1 cellular context compared by ENCODE assay signal in genomic region chr17:67293251-67294203, GRCh38.
TF ChIP-seq lines count a peak whose summit lies in the region.

No MANE protein-coding gene starts in this region.

TF ChIP-seq in HepG2, 621 proteins besides CTCF, POLR2A, EP300 and RAD21 (continued from another document and continues in another):
- no peak for TF ChIP-seq ZBTB1 (CRISPR knock-in tag; IDR thresholded peaks at IDR 0.05; ENCODE audit: borderline replicate concordance)
- no peak for TF ChIP-seq ZBTB39 (CRISPR knock-in tag; IDR thresholded peaks at IDR 0.05)
- no peak for TF ChIP-seq RCOR2 (CRISPR knock-in tag; IDR thresholded peaks at IDR 0.05)
- no peak for TF ChIP-seq KIAA2018 (CRISPR knock-in tag; IDR thresholded peaks at IDR 0.05; ENCODE audit: borderline replicate concordance)
- TF ChIP-seq ZNF20 (CRISPR knock-in tag; IDR thresholded peaks at IDR 0.05) = no peak
- no peak for TF ChIP-seq MED8 (CRISPR knock-in tag; IDR thresholded peaks at IDR 0.05; ENCODE audit: insufficient replicate concordance)
- no peak for TF ChIP-seq NFE2L2 (IDR thresholded peaks at IDR 0.05; ENCODE audit: low read length)
- TF ChIP-seq SPEN (CRISPR knock-in tag; IDR thresholded peaks at IDR 0.05; ENCODE audit: low read depth) = no peak
- TF ChIP-seq MXD1 (CRISPR knock-in tag; IDR thresholded peaks at IDR 0.05) = no peak
- TF ChIP-seq HOXA5 (CRISPR knock-in tag; IDR thresholded peaks at IDR 0.05) = no peak
- no peak for TF ChIP-seq ZNF24 (IDR thresholded peaks at IDR 0.05)
- no peak for TF ChIP-seq MLXIP (CRISPR knock-in tag; IDR thresholded peaks at IDR 0.05; ENCODE audit: borderline replicate concordance)
- peak; percentile 69; the same call in 1 of the 2 replicates for TF ChIP-seq ZNF580 (CRISPR knock-in tag; IDR thresholded peaks at IDR 0.05; ENCODE audit: borderline replicate concordance, low read depth)
- TF ChIP-seq, protein P1, sequence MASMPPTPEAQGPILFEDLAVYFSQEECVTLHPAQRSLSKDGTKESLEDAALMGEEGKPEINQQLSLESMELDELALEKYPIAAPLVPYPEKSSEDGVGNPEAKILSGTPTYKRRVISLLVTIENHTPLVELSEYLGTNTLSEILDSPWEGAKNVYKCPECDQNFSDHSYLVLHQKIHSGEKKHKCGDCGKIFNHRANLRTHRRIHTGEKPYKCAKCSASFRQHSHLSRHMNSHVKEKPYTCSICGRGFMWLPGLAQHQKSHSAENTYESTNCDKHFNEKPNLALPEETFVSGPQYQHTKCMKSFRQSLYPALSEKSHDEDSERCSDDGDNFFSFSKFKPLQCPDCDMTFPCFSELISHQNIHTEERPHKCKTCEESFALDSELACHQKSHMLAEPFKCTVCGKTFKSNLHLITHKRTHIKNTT (CRISPR knock-in tag; IDR thresholded peaks at IDR 0.05) = no peak
- no peak for TF ChIP-seq NFIC (IDR thresholded peaks at IDR 0.05; ENCODE audit: low read length)
- TF ChIP-seq ZNF652 (CRISPR knock-in tag; IDR thresholded peaks at IDR 0.05; ENCODE audit: borderline replicate concordance, low read depth) = no peak
- TF ChIP-seq ZNF34 (CRISPR knock-in tag; IDR thresholded peaks at IDR 0.05; ENCODE audit: borderline replicate concordance) = 0 out of 2 replicates have a peak, but pooled peaks have one; percentile 7
- no peak for TF ChIP-seq SNAI1 (CRISPR knock-in tag; IDR thresholded peaks at IDR 0.05; ENCODE audit: borderline replicate concordance)
- TF ChIP-seq ATAD3A (CRISPR knock-in tag; IDR thresholded peaks at IDR 0.05) = no peak
- no peak for TF ChIP-seq GATA4 (IDR thresholded peaks at IDR 0.05; ENCODE audit: borderline replicate concordance, low read depth)
- no peak for TF ChIP-seq ZFP82 (CRISPR knock-in tag; IDR thresholded peaks at IDR 0.05; ENCODE audit: borderline replicate concordance)
- no peak for TF ChIP-seq ZNF75D (CRISPR knock-in tag; IDR thresholded peaks at IDR 0.05; ENCODE audit: borderline replicate concordance)
- TF ChIP-seq ADNP (CRISPR knock-in tag; IDR thresholded peaks at IDR 0.05) = peak; percentile 62
- TF ChIP-seq, protein P2, sequence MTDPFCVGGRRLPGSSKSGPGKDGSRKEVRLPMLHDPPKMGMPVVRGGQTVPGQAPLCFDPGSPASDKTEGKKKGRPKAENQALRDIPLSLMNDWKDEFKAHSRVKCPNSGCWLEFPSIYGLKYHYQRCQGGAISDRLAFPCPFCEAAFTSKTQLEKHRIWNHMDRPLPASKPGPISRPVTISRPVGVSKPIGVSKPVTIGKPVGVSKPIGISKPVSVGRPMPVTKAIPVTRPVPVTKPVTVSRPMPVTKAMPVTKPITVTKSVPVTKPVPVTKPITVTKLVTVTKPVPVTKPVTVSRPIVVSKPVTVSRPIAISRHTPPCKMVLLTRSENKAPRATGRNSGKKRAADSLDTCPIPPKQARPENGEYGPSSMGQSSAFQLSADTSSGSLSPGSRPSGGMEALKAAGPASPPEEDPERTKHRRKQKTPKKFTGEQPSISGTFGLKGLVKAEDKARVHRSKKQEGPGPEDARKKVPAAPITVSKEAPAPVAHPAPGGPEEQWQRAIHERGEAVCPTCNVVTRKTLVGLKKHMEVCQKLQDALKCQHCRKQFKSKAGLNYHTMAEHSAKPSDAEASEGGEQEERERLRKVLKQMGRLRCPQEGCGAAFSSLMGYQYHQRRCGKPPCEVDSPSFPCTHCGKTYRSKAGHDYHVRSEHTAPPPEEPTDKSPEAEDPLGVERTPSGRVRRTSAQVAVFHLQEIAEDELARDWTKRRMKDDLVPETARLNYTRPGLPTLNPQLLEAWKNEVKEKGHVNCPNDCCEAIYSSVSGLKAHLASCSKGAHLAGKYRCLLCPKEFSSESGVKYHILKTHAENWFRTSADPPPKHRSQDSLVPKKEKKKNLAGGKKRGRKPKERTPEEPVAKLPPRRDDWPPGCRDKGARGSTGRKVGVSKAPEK (CRISPR knock-in tag; IDR thresholded peaks at IDR 0.05; ENCODE audit: borderline replicate concordance) = no peak
- TF ChIP-seq ZXDC (CRISPR knock-in tag; IDR thresholded peaks at IDR 0.05) = no peak
- TF ChIP-seq ZNF121 (CRISPR knock-in tag; IDR thresholded peaks at IDR 0.05) = no peak
- TF ChIP-seq ZNF737 (CRISPR knock-in tag; IDR thresholded peaks at IDR 0.05; ENCODE audit: borderline replicate concordance) = no peak
- TF ChIP-seq, protein P3, sequence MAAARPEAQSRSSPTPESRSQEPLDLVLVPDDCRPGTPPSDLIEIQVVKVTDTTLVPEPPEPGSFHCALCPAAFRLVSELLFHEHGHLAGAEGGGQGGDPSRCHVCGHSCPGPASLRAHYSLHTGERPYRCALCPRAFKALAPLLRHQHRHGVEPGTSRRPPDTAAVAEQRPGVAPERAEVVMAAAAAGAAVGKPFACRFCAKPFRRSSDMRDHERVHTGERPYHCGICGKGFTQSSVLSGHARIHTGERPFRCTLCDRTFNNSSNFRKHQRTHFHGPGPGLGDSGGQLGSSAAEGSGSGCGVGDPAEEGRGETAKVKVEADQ (CRISPR knock-in tag; IDR thresholded peaks at IDR 0.05; ENCODE audit: borderline replicate concordance) = no peak
- TF ChIP-seq POLR2G (IDR thresholded peaks at IDR 0.05; ENCODE audit: low read depth, low read length) = no peak
- peak; percentile 77; the same call in 1 of the 2 replicates for TF ChIP-seq KLF11 (CRISPR knock-in tag; IDR thresholded peaks at IDR 0.05)
- TF ChIP-seq ZNF33A (CRISPR knock-in tag; IDR thresholded peaks at IDR 0.05; ENCODE audit: borderline replicate concordance) = no peak
- TF ChIP-seq ZFP41 (CRISPR knock-in tag; IDR thresholded peaks at IDR 0.05; ENCODE audit: borderline replicate concordance) = no peak
- no peak for TF ChIP-seq PCBP1 (IDR thresholded peaks at IDR 0.05; ENCODE audit: borderline replicate concordance, low read depth, low read length)
- no peak for TF ChIP-seq NR0B2 (CRISPR knock-in tag; IDR thresholded peaks at IDR 0.05)
- no peak for TF ChIP-seq SYNCRIP (IDR thresholded peaks at IDR 0.05; ENCODE audit: insufficient read depth, low read depth, low read length)
- TF ChIP-seq YEATS4 (CRISPR knock-in tag; IDR thresholded peaks at IDR 0.05; ENCODE audit: borderline replicate concordance) = no peak
- no peak for TF ChIP-seq AKAP8 (CRISPR knock-in tag; IDR thresholded peaks at IDR 0.05)
- TF ChIP-seq CHD2 (IDR thresholded peaks at IDR 0.05; ENCODE audit: low read depth, low read length) = no peak
